In the genomic region with DNA sequence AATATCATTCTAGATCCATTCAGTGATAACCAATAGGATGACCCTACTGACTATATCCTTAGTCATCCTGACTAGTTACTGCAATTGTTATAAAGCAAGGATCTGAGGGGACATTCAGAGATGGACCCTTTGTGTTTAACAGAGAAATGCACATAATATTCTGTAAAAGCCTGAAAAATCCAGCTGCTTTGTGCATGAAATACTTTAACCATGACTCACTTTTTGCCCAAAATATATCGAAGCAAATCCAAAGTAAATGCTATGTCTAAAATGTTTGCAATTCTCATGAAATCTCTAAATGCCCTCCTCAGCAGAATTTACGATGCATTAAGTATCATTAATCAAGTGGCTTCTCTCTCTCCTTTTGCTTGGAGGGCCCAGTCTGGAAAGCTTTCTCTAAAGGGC, we compare ENCODE assay signal across 14 cellular contexts.
DNase-seq lines count a peak whose midpoint lies in the region; ATAC-seq, FAIRE-seq and TF ChIP-seq lines count a peak whose summit lies in the region.
"Had no signal": no experiment of that assay in that cellular context is flagged by ENCODE, and none has a peak within 500 bp of the region (broad histone marks: within the 10 kb centered on the region; RNA-seq: fewer than 3 reads in every experiment).

No MANE protein-coding gene starts in this region.

- no peaks in the 10 kb centered on the region for H3K9me2 ChIP-seq in hepatocyte (replicated peaks; ENCODE audit: insufficient read depth)

- H3K9me3 ChIP-seq in astrocyte (ENCODE audit: insufficient read depth, low read depth, low read length) (no peaks in the 10 kb centered on the region), hepatocyte (ENCODE audit: low read depth) (no peaks in the 10 kb centered on the region)
- H3K9me3 ChIP-seq: thyroid gland had no signal

- H3K79me2 ChIP-seq in astrocyte (ENCODE audit: insufficient read depth, low read length) = peaks cover 32% of the 10 kb centered on the region
- peaks cover 23% of the 10 kb centered on the region for H3K79me2 ChIP-seq in hepatocyte

- H3K27me3 ChIP-seq in astrocyte (ENCODE audit: insufficient read depth, low read length) (no peaks in the 10 kb centered on the region), hepatocyte (no peaks in the 10 kb centered on the region)
- H3K27me3 ChIP-seq: thyroid gland had no signal

- H3K4me1 Mint-ChIP-seq in activated naive CD8-positive, alpha-beta T cell (ENCODE audit: low read depth) = peaks cover 70% of the 10 kb centered on the region
- H3K4me1 Mint-ChIP-seq in activated naive CD8-positive, alpha-beta T cell treated with anti-CD3 and anti-CD28 coated beads, Interleukin-2, amount 50 U/mL, for 24 hours = peaks cover 58% of the 10 kb centered on the region
- H3K4me1 Mint-ChIP-seq in astrocyte (ENCODE audit: low read depth, unreplicated experiment) = peaks cover 55% of the 10 kb centered on the region
- peaks cover 4% of the 10 kb centered on the region for H3K4me1 Mint-ChIP-seq in activated CD8-positive, alpha-beta memory T cell treated with anti-CD3 and anti-CD28 coated beads, Interleukin-2, amount 10 ng/mL, durations not matched to agents 7 days and 5 days

- no peak for DNase-seq in activated naive CD8-positive, alpha-beta T cell treated with anti-CD3 and anti-CD28 coated beads, Interleukin-2, amount 50 U/mL, for 24 hours
- DNase-seq in astrocyte (ENCODE audit: low read depth) = peak; percentile 69
- no peak for DNase-seq in hepatocyte (ENCODE audit: low spot score)
- DNase-seq in urothelium cell line (ENCODE audit: low spot score) = peak; percentile 23
- DNase-seq in activated CD8-positive, alpha-beta memory T cell treated with anti-CD3 and anti-CD28 coated beads, Interleukin-2, amount 10 ng/mL, durations not matched to agents 7 days and 5 days = no peak
- DNase-seq: 8988T, DMS79 treated with DMSO at 0.1 percent for 48 hours, endodermal cell, NCI-H2171 treated with DMSO at 0.1 percent for 48 hours, thyroid gland had no signal

- FAIRE-seq in astrocyte (lab: Jason Lieb, UNC) = peak; percentile 81
- FAIRE-seq in urothelium cell line (lab: Jason Lieb, UNC) = no peak
- FAIRE-seq: GM18507 had no signal

- no peaks in the 10 kb centered on the region for H3K27me3 Mint-ChIP-seq in activated naive CD8-positive, alpha-beta T cell
- H3K27me3 Mint-ChIP-seq in activated naive CD8-positive, alpha-beta T cell treated with anti-CD3 and anti-CD28 coated beads, Interleukin-2, amount 50 U/mL, for 24 hours = no peaks in the 10 kb centered on the region
- no peaks in the 10 kb centered on the region for H3K27me3 Mint-ChIP-seq in astrocyte (ENCODE audit: low read depth, unreplicated experiment)
- H3K27me3 Mint-ChIP-seq in activated CD8-positive, alpha-beta memory T cell treated with anti-CD3 and anti-CD28 coated beads, Interleukin-2, amount 10 ng/mL, durations not matched to agents 7 days and 5 days = no peaks in the 10 kb centered on the region

- H3K4me3 Mint-ChIP-seq in activated naive CD8-positive, alpha-beta T cell = no peak overlapping the region
- no peak overlapping the region for H3K4me3 Mint-ChIP-seq in activated naive CD8-positive, alpha-beta T cell treated with anti-CD3 and anti-CD28 coated beads, Interleukin-2, amount 50 U/mL, for 24 hours
- H3K4me3 Mint-ChIP-seq in astrocyte (ENCODE audit: unreplicated experiment) = no peak overlapping the region
- no peak overlapping the region for H3K4me3 Mint-ChIP-seq in activated CD8-positive, alpha-beta memory T cell treated with anti-CD3 and anti-CD28 coated beads, Interleukin-2, amount 10 ng/mL, durations not matched to agents 7 days and 5 days
- H3K4me3 Mint-ChIP-seq: endodermal cell had no signal

- H3K36me3 ChIP-seq in astrocyte (ENCODE audit: insufficient read depth, low read length) = no peaks in the 10 kb centered on the region
- no peaks in the 10 kb centered on the region for H3K36me3 ChIP-seq in hepatocyte (replicated peaks; ENCODE audit: insufficient read depth, low read depth)
- H3K36me3 ChIP-seq: thyroid gland had no signal

- H3K27ac ChIP-seq in astrocyte (ENCODE audit: low read depth, low read length) (peak overlapping the region; percentile 66), hepatocyte (peak overlapping the region; percentile 29)

- peaks cover 29% of the 10 kb centered on the region for H3K36me3 Mint-ChIP-seq in activated naive CD8-positive, alpha-beta T cell
- H3K36me3 Mint-ChIP-seq in activated naive CD8-positive, alpha-beta T cell treated with anti-CD3 and anti-CD28 coated beads, Interleukin-2, amount 50 U/mL, for 24 hours (ENCODE audit: low read depth) = peaks cover 10% of the 10 kb centered on the region
- peaks cover 2% of the 10 kb centered on the region for H3K36me3 Mint-ChIP-seq in astrocyte (ENCODE audit: low read depth, unreplicated experiment)
- H3K36me3 Mint-ChIP-seq in activated CD8-positive, alpha-beta memory T cell treated with anti-CD3 and anti-CD28 coated beads, Interleukin-2, amount 10 ng/mL, durations not matched to agents 7 days and 5 days = peaks cover 12% of the 10 kb centered on the region

- H3K4me1 ChIP-seq in astrocyte (ENCODE audit: insufficient read depth, low read length) = peaks cover 37% of the 10 kb centered on the region
- H3K4me1 ChIP-seq in hepatocyte (ENCODE audit: insufficient read depth) = peaks cover 20% of the 10 kb centered on the region

- 46% methylated on average over 2 of the region's 2 CpGs for WGBS in hepatocyte (ENCODE audit: low lambda C conversion rate, missing lambda C conversion rate)

- H3K9me3 Mint-ChIP-seq in activated naive CD8-positive, alpha-beta T cell (ENCODE audit: low read depth) = no peaks in the 10 kb centered on the region
- H3K9me3 Mint-ChIP-seq in activated naive CD8-positive, alpha-beta T cell treated with anti-CD3 and anti-CD28 coated beads, Interleukin-2, amount 50 U/mL, for 24 hours = no peaks in the 10 kb centered on the region
- H3K9me3 Mint-ChIP-seq in astrocyte (ENCODE audit: unreplicated experiment) = no peaks in the 10 kb centered on the region
- H3K9me3 Mint-ChIP-seq in activated CD8-positive, alpha-beta memory T cell treated with anti-CD3 and anti-CD28 coated beads, Interleukin-2, amount 10 ng/mL, durations not matched to agents 7 days and 5 days (ENCODE audit: low read depth) = no peaks in the 10 kb centered on the region
- H3K9me3 Mint-ChIP-seq: endodermal cell had no signal

- no peak for ATAC-seq in activated naive CD8-positive, alpha-beta T cell treated with anti-CD3 and anti-CD28 coated beads, Interleukin-2, amount 50 U/mL, for 24 hours
- no peak for ATAC-seq in HG03520 (IDR thresholded peaks at IDR 0.05; ENCODE audit: unreplicated experiment)
- no peak for ATAC-seq in GM19328 (IDR thresholded peaks at IDR 0.05; ENCODE audit: unreplicated experiment)
- no peak for ATAC-seq in activated CD8-positive, alpha-beta memory T cell treated with anti-CD3 and anti-CD28 coated beads, Interleukin-2, amount 10 ng/mL, durations not matched to agents 7 days and 5 days

- peak overlapping the region; percentile 13 for H3K9ac ChIP-seq in astrocyte (ENCODE audit: low read length)

- H3K4me3 ChIP-seq in astrocyte (ENCODE audit: insufficient read depth, low read depth, low read length) (peak overlapping the region; percentile 8), hepatocyte (no peak overlapping the region)
- H3K4me3 ChIP-seq: thyroid gland had no signal

- H3K4me2 ChIP-seq in astrocyte (ENCODE audit: low read length) = peak overlapping the region; percentile 57
- H3K4me2 ChIP-seq in hepatocyte = no peak overlapping the region

- H4K20me1 ChIP-seq in astrocyte (ENCODE audit: insufficient read depth, low read length) (no peaks in the 10 kb centered on the region), hepatocyte (ENCODE audit: insufficient read depth, poor library complexity, severe bottlenecking) (no peaks in the 10 kb centered on the region)

- H2AFZ ChIP-seq in astrocyte (ENCODE audit: low read depth, low read length) (no peak overlapping the region), hepatocyte (no peak overlapping the region)

- H3K27ac Mint-ChIP-seq in activated naive CD8-positive, alpha-beta T cell = peak overlapping the region; percentile 47
- H3K27ac Mint-ChIP-seq in activated naive CD8-positive, alpha-beta T cell treated with anti-CD3 and anti-CD28 coated beads, Interleukin-2, amount 50 U/mL, for 24 hours = no peak overlapping the region
- peak overlapping the region; percentile 90 for H3K27ac Mint-ChIP-seq in astrocyte (ENCODE audit: unreplicated experiment)
- no peak overlapping the region for H3K27ac Mint-ChIP-seq in activated CD8-positive, alpha-beta memory T cell treated with anti-CD3 and anti-CD28 coated beads, Interleukin-2, amount 10 ng/mL, durations not matched to agents 7 days and 5 days
- H3K27ac Mint-ChIP-seq: endodermal cell had no signal

- TF ChIP-seq CTCF in astrocyte (IDR thresholded peaks at IDR 0.05; ENCODE audit: insufficient read depth, low read depth, low read length) (no peak), hepatocyte (IDR thresholded peaks at IDR 0.05; ENCODE audit: poor library complexity) (no peak)

- CTCF ChIA-PET in activated CD8-positive, alpha-beta memory T cell treated with anti-CD3 and anti-CD28 coated beads, Interleukin-2, amount 10 ng/mL, durations not matched to agents 7 days and 5 days (lab: Charles Lee) = interaction anchor here (1.2 kb wide), 1 partner anchor 240 kb away, joined by 3 read pairs; the partner anchor contains the start of gene MAML2

Comparison
In these comparisons a context has a peak if more than half of its experiments do, and no peak if none do; other contexts are left out.
1. H3K27ac Mint-ChIP-seq: peak in activated naive CD8-positive, alpha-beta T cell (single experiment) and astrocyte (single experiment); none in activated naive CD8-positive, alpha-beta T cell treated with anti-CD3 and anti-CD28 coated beads, Interleukin-2, amount 50 U/mL, for 24 hours (single experiment) and activated CD8-positive, alpha-beta memory T cell treated with anti-CD3 and anti-CD28 coated beads, Interleukin-2, amount 10 ng/mL, durations not matched to agents 7 days and 5 days (single experiment).
2. DNase-seq: peak in astrocyte (single experiment) and urothelium cell line (single experiment); none in activated naive CD8-positive, alpha-beta T cell treated with anti-CD3 and anti-CD28 coated beads, Interleukin-2, amount 50 U/mL, for 24 hours (single experiment), hepatocyte (single experiment) and activated CD8-positive, alpha-beta memory T cell treated with anti-CD3 and anti-CD28 coated beads, Interleukin-2, amount 10 ng/mL, durations not matched to agents 7 days and 5 days (single experiment).